ENCODE assay signal across 25 cellular contexts in the genomic region with DNA sequence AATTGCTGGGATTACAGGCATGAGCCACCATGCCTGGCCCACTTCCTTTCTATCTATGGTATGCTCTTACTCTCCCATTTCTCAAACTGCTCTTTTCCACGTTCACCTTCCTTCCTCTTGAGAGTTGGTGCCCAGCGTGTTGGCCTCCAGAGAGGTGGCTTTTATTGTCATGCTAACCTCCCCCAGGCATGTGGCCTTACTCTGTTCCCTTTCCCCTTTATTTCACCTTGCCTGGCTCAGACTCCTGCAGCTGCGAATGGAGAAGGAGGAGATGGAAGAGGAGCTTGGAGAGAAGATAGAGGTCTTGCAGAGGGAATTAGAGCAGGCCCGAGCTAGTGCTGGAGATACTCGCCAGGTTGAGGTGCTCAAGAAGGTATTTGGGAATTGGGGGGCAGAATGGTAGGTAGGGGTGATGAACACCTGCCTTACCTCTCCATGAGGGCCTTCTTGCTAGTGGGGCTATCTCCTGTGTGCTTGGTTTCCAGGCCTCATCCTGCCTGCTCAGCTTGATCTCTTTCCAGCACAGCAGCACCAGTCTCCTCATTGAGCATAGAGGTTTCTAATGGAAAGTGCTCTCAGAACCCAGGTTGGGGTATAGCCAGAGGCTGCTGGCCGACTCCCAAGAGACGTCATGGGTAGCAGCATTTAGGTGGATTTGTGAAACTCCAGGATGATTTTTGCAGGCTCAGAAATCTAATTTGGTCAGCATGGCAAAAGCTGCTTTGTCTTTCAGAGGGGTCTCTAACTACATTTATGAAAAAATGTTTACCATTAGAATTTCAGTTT. TPM values are rescaled to one million over a fixed set of nuclear protein-coding genes. Genes with fewer than 3 reads are reported as not detected.
DNase-seq lines count a peak whose midpoint lies in the region; ATAC-seq and TF ChIP-seq lines count a peak whose summit lies in the region.
"Had no signal": no experiment of that assay in that cellular context is flagged by ENCODE, and none has a peak within 500 bp of the region (broad histone marks: within the 10 kb centered on the region; RNA-seq: fewer than 3 reads in every experiment).

No MANE protein-coding gene starts in this region.

- intact Hi-C loops in CD14-positive monocyte (cut with micrococcal nuclease), result no loop called here

- H3K4me3 ChIP-seq in H7 (ENCODE audit: insufficient read depth, low read depth, low read length), result no peak overlapping the region
- H3K4me3 ChIP-seq: A549, MG63 had no signal

- H3K27ac Mint-ChIP-seq in endothelial cell (ENCODE audit: unreplicated experiment) (no peak overlapping the region), type B pancreatic cell (peak overlapping the region; percentile 13), CD14-positive monocyte (no peak overlapping the region)
- H3K27ac Mint-ChIP-seq: T-cell had no signal

- H3K36me3 Mint-ChIP-seq in endothelial cell (ENCODE audit: low read depth, unreplicated experiment), result peaks cover 28% of the 10 kb centered on the region
- H3K36me3 Mint-ChIP-seq in type B pancreatic cell, result peaks cover 4% of the 10 kb centered on the region
- H3K36me3 Mint-ChIP-seq in CD14-positive monocyte, result no peaks in the 10 kb centered on the region
- H3K36me3 Mint-ChIP-seq: T-cell had no signal

- peak overlapping the region; percentile 73 for H3K4me3 Mint-ChIP-seq in endothelial cell (ENCODE audit: unreplicated experiment)
- H3K4me3 Mint-ChIP-seq in type B pancreatic cell, result no peak overlapping the region
- H3K4me3 Mint-ChIP-seq in CD14-positive monocyte, result no peak overlapping the region
- H3K4me3 Mint-ChIP-seq: CD8-positive, alpha-beta memory T cell; T-cell had no signal

- H3K27me3 Mint-ChIP-seq in endothelial cell (ENCODE audit: unreplicated experiment) (peaks cover 9% of the 10 kb centered on the region), type B pancreatic cell (no peaks in the 10 kb centered on the region), CD14-positive monocyte (ENCODE audit: low read depth in 3 of 3) (peaks cover 0 to 7% (median 2%) of the 10 kb centered on the region in 3 donors)

- H3K4me1 Mint-ChIP-seq in endothelial cell (ENCODE audit: unreplicated experiment) (no peaks in the 10 kb centered on the region), type B pancreatic cell (ENCODE audit: unreplicated experiment) (no peaks in the 10 kb centered on the region), CD14-positive monocyte (no peaks in the 10 kb centered on the region)
- H3K4me1 Mint-ChIP-seq: CD8-positive, alpha-beta memory T cell; T-cell had no signal

- TF ChIP-seq CTCF in endothelial cell (IDR thresholded peaks at IDR 0.05; ENCODE audit: unreplicated experiment), result no peak
- TF ChIP-seq CTCF in type B pancreatic cell (conservative IDR thresholded peaks at IDR 0.05), result no peak
- TF ChIP-seq CTCF in CD14-positive monocyte (IDR thresholded peaks at IDR 0.05), result no peak

- ATAC-seq in HG02759 (IDR thresholded peaks at IDR 0.05; ENCODE audit: unreplicated experiment), result no peak
- ATAC-seq: A549, Panc1, T-cell had no signal

- H3K27me3 ChIP-seq in H7 (ENCODE audit: control insufficient read depth, insufficient read depth, low read length), result no peaks in the 10 kb centered on the region
- H3K27me3 ChIP-seq: MG63 had no signal

- H3K9me3 Mint-ChIP-seq in endothelial cell (ENCODE audit: unreplicated experiment) (no peaks in the 10 kb centered on the region), type B pancreatic cell (no peaks in the 10 kb centered on the region), CD14-positive monocyte (peaks cover 0 to 2% (median 0%) of the 10 kb centered on the region in 7 donors)
- H3K9me3 Mint-ChIP-seq: CD8-positive, alpha-beta memory T cell; T-cell had no signal

- H3K36me3 ChIP-seq in H7 (replicated peaks; ENCODE audit: control insufficient read depth, insufficient read depth, low read length), result peaks cover 22% of the 10 kb centered on the region
- H3K36me3 ChIP-seq: MG63 had no signal

- DNase-seq in H7 (peak; percentile 62), RPMI8226 (peak; percentile 32), endothelial cell (ENCODE audit: low spot score) (no peak), type B pancreatic cell (ENCODE audit: extremely low spot score, unreplicated experiment) (no peak), CD14-positive monocyte (ENCODE audit: low spot score) (no peak), SHP77 treated with DMSO at 0.1 percent for 48 hours (lab: John Stamatoyannopoulos, UW) (no peak)
- DNase-seq: AML-193; CD8-positive, alpha-beta memory T cell; DMS 273 treated with DMSO at 0.1 percent for 48 hours; DMS79 treated with DMSO at 0.1 percent for 48 hours; GF-D8; IMR-90; KG1; MG63; NCI-H1105 treated with DMSO at 0.1 percent for 48 hours; NCI-H146; NCI-H1930; NCI-H2107; NCI-H446; NCI-H524 treated with DMSO at 0.1 percent for 48 hours; NCI-H82; T-cell had no signal

RNA-seq across cellular contexts. Expression of a gene that starts 13.2 kb away (rescaled TPM):
- total RNA-seq in H7 (2014; rRNA removed; shearing (Covaris generic)), result 11.3 and 11.9 TPM in 2 replicates
- total RNA-seq in endothelial cell (ENCODE audit: unreplicated experiment), result 11.2 TPM
- 15.5 and 34.7 TPM in 2 replicates for total RNA-seq in type B pancreatic cell (ENCODE audit: low replicate concordance)
- polyA plus RNA-seq in CD14-positive monocyte, result 1 to 10 TPM; 1.5 to 1.7 TPM

RNA-seq across cellular contexts. Expression of a gene that starts 15.7 kb away (rescaled TPM):
- 18.5 and 20.3 TPM in 2 replicates for total RNA-seq in H7 (2014; rRNA removed; shearing (Covaris generic))
- 50.7 TPM for total RNA-seq in endothelial cell (ENCODE audit: unreplicated experiment)
- 29.0 and 52.8 TPM in 2 replicates for total RNA-seq in type B pancreatic cell (ENCODE audit: low replicate concordance)
- not detected for polyA plus RNA-seq in CD14-positive monocyte

Comparison
In these comparisons a context has a peak if more than half of its experiments do, and no peak if none do; other contexts are left out.
1. DNase-seq: peak in H7 (single experiment) and RPMI8226 (single experiment); none in endothelial cell (single experiment), type B pancreatic cell (single experiment), CD14-positive monocyte (single experiment) and SHP77 treated with DMSO at 0.1 percent for 48 hours (single experiment).